11 cellular contexts compared by ENCODE assay signal in the genomic region with DNA sequence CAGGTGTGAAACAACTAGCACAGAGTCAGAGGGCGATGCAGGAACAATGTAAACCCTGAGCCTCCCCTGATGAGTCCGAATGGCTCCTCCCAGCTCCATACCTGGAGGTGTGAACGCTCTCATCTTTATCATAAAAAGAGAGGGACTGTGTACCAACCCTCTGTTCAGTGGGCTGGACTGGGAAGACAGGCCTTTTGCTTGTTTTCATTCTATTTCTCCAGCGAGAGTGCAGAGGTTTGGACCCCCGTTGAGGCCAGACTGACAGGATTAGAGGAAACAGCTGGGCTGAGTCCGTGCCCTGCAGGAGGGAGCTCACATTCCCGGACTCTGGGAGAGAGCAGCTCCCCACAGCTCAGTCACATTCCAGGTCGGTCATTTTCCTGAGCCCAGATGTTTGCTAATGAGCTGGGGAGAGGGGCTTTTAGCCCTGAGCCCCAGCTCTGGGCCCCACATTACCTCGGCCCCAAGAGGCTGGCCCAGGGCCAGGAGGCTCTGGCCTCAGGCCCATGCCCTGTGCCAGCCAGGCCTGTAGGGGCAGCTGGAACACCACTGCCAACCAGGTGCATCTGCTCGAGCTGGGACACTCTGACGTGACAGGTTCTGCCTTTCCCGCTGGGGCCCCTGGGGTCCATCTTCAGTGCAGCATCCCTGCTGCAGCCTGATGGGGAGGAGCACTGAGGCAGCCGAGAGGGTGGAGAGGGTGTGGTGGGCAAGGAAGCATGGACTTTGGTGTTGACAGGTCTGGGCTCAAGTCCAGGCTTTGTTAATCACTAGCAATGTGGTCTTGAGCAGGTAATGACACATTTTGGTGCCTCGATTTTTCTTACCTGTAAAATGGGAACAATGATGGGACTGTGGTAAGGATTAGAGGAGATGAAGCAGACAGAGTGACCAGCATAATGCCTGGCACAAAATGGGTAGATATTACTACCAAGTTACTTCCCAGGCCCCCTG. TPM values are rescaled to one million over a fixed set of nuclear protein-coding genes. Genes with fewer than 3 reads are reported as not detected.
DNase-seq lines count a peak whose midpoint lies in the region; TF ChIP-seq lines count a peak whose summit lies in the region.
"Had no signal": no experiment of that assay in that cellular context is flagged by ENCODE, and none has a peak within 500 bp of the region (broad histone marks: within the 10 kb centered on the region; RNA-seq: fewer than 3 reads in every experiment).

No MANE protein-coding gene starts in this region.

- no peaks in the 10 kb centered on the region for H3F3A ChIP-seq in MM.1S (ENCODE audit: insufficient read depth, low read length)

- no peak overlapping the region for H3K4ac ChIP-seq in mesenchymal stem cell (ENCODE audit: low read depth in 1 of 2, low read length in 2 of 2)

- H3K4me1 ChIP-seq in mesenchymal stem cell (ENCODE audit: control insufficient read depth, insufficient read depth, low read depth, low read length) (peaks cover 21% of the 10 kb centered on the region), MM.1S (ENCODE audit: low read length) (no peaks in the 10 kb centered on the region)

- no peak for TF ChIP-seq CTCF in AG04450 (IDR thresholded peaks at IDR 0.05; ENCODE audit: low read depth, low read length)
- TF ChIP-seq CTCF in MM.1S (IDR thresholded peaks at IDR 0.05; ENCODE audit: low read length), result no peak

- H2BK120ac ChIP-seq in mesenchymal stem cell (ENCODE audit: low read depth, low read length), result no peak overlapping the region

- CTCF ChIA-PET in AG04450 (lab: Charles Lee), result interaction anchor here (0.6 to 1.5 kb wide), 8 partner anchors 8 to 399 kb away, joined by 3 to 6 read pairs (median 3); no protein-coding TSS in a partner anchor

- H3K27ac ChIP-seq in AG04450 (ENCODE audit: low read depth, low read length) (peak overlapping the region; percentile 31), mesenchymal stem cell (ENCODE audit: low read length, poor library complexity, severe bottlenecking) (peak overlapping the region; percentile 87), MM.1S (ENCODE audit: low read length) (no peak overlapping the region)
- H3K27ac ChIP-seq: neutrophil had no signal

- H2AFZ ChIP-seq in mesenchymal stem cell (ENCODE audit: low read depth, low read length) (no peak overlapping the region), MM.1S (ENCODE audit: low read length) (no peak overlapping the region)

- H2BK15ac ChIP-seq in mesenchymal stem cell (ENCODE audit: low read depth, poor library complexity, severe bottlenecking), result no peak overlapping the region

- H3K9ac ChIP-seq in mesenchymal stem cell (ENCODE audit: low read length) (no peak overlapping the region), MM.1S (ENCODE audit: low read length) (no peak overlapping the region)

- no peak overlapping the region for H3K18ac ChIP-seq in mesenchymal stem cell (ENCODE audit: low read depth in 1 of 2, low read length in 2 of 2)

- peaks cover 2% of the 10 kb centered on the region for H3K79me1 ChIP-seq in mesenchymal stem cell (replicated peaks; ENCODE audit: low read length, poor library complexity, severe bottlenecking)

- no peaks in the 10 kb centered on the region for H4K20me1 ChIP-seq in MM.1S (ENCODE audit: insufficient read depth, low read length)

- H3K4me3 ChIP-seq in AG04450 (ENCODE audit: low read depth, low read length), result no peak overlapping the region
- no peak overlapping the region for H3K4me3 ChIP-seq in mesenchymal stem cell (ENCODE audit: insufficient read depth in 1 of 2, low read depth in 1 of 2, low read length in 2 of 2)
- no peak overlapping the region for H3K4me3 ChIP-seq in MM.1S (ENCODE audit: low read length)

- no peak for DNase-seq in AG04450 (ENCODE audit: low read depth, low spot score)
- peak; percentile 44 for DNase-seq in M059J (ENCODE audit: low read depth)
- peak; percentile 85 for DNase-seq in brain pericyte (ENCODE audit: low read depth, low spot score)
- no peak for DNase-seq in mesenchymal stem cell
- DNase-seq in erythroblast (lab: John Stamatoyannopoulos, UW), result no peak
- no peak for DNase-seq in MM.1S
- DNase-seq in activated naive CD4-positive, alpha-beta T cell treated with anti-CD3 and anti-CD28 coated beads, Interleukin-2, amount 50 U/mL, for 16 hours, result no peak
- DNase-seq in D341Med (ENCODE audit: low spot score), result no peak
- DNase-seq: activated naive CD4-positive, alpha-beta T cell; CD4-positive, alpha-beta memory T cell had no signal

- H3K4me2 ChIP-seq in mesenchymal stem cell (ENCODE audit: low read length, poor library complexity, severe bottlenecking) (peak overlapping the region; percentile 41), MM.1S (ENCODE audit: low read depth, low read length) (no peak overlapping the region)

- no peaks in the 10 kb centered on the region for H3K36me3 ChIP-seq in mesenchymal stem cell (ENCODE audit: control insufficient read depth in 1 of 2, insufficient read depth in 2 of 2, low read depth in 1 of 2, low read length in 2 of 2)
- H3K36me3 ChIP-seq in MM.1S (replicated peaks; ENCODE audit: insufficient read depth, low read length), result no peaks in the 10 kb centered on the region
- H3K36me3 ChIP-seq: neutrophil had no signal

- WGBS in mesenchymal stem cell, result 36% methylated on average over 13 of the region's 14 CpGs

- H3K27me3 ChIP-seq in AG04450 (ENCODE audit: control insufficient read depth, insufficient read depth, low read length) (no peaks in the 10 kb centered on the region), mesenchymal stem cell (ENCODE audit: control insufficient read depth in 1 of 2, insufficient read depth in 1 of 2, low read length in 2 of 2) (no peaks in the 10 kb centered on the region), MM.1S (replicated peaks; ENCODE audit: insufficient read depth, low read length) (peaks cover 28% of the 10 kb centered on the region)

- TF ChIP-seq POLR2A in erythroblast (IDR thresholded peaks at IDR 0.05; ENCODE audit: low read length), result no peak

- H3K14ac ChIP-seq in mesenchymal stem cell (ENCODE audit: low read length in 2 of 2), result peak overlapping the region in 1 of 2 experiments; percentile 26

- no peaks in the 10 kb centered on the region for H3K79me2 ChIP-seq in MM.1S (ENCODE audit: low read length)

- no peaks in the 10 kb centered on the region for H3K9me3 ChIP-seq in AG04450 (ENCODE audit: control insufficient read depth, insufficient read depth, low read length)
- no peaks in the 10 kb centered on the region for H3K9me3 ChIP-seq in mesenchymal stem cell (ENCODE audit: control insufficient read depth, low read length)
- no peaks in the 10 kb centered on the region for H3K9me3 ChIP-seq in MM.1S (replicated peaks; ENCODE audit: insufficient read depth, low read length)
- H3K9me3 ChIP-seq: neutrophil had no signal

- H3K23ac ChIP-seq in mesenchymal stem cell (ENCODE audit: low read length in 2 of 2), result no peak overlapping the region

- no peaks in the 10 kb centered on the region for H3K9me2 ChIP-seq in MM.1S (replicated peaks; ENCODE audit: insufficient read depth, low read length)

- peak overlapping the region; percentile 92 for H2AK5ac ChIP-seq in mesenchymal stem cell (ENCODE audit: low read length, severe bottlenecking)

- H2BK5ac ChIP-seq in mesenchymal stem cell (ENCODE audit: low read depth, low read length, poor library complexity, severe bottlenecking), result peak overlapping the region; percentile 54

- no peak overlapping the region for H4K91ac ChIP-seq in mesenchymal stem cell (ENCODE audit: low read length)

- peak overlapping the region in 1 of 2 experiments; percentile 47 for H2BK12ac ChIP-seq in mesenchymal stem cell (ENCODE audit: low read length in 2 of 2)

- no peak overlapping the region for H4K8ac ChIP-seq in mesenchymal stem cell (ENCODE audit: low read length)

- POLR2A ChIA-PET in AG04450 (lab: Yijun Ruan, JAX), result interaction anchor here (0.6 to 1.2 kb wide), 2 partner anchors 126 to 146 kb away, joined by 3 to 10 read pairs; no protein-coding TSS in a partner anchor

RNA-seq across cellular contexts. Expression of gene NBL1, which starts 3.5 kb away (rescaled TPM):
- polyA plus RNA-seq in AG04450 (2011; rRNA removed), result 151 and 234 TPM in 2 replicates
- 159 and 216 TPM in 2 replicates for polyA minus RNA-seq in AG04450 (2011; rRNA and poly(A)+ RNA removed)
- total RNA-seq in M059J (2014; rRNA removed; shearing (Covaris generic)), result 30.7 and 36.9 TPM in 2 replicates
- polyA plus RNA-seq in mesenchymal stem cell (2013, experiment 1 of 2), result 59.5 TPM
- 63.3 TPM for polyA plus RNA-seq in mesenchymal stem cell (2013, experiment 2 of 2)

RNA-seq across cellular contexts. Expression of gene HTR6, which starts 24.0 kb away (rescaled TPM):
- not detected in 2 replicates for polyA plus RNA-seq in AG04450 (2011; rRNA removed)
- not detected in 2 replicates for polyA minus RNA-seq in AG04450 (2011; rRNA and poly(A)+ RNA removed)
- total RNA-seq in M059J (2014; rRNA removed; shearing (Covaris generic)), result not detected in 2 replicates
- not detected for polyA plus RNA-seq in mesenchymal stem cell (2013, experiment 1 of 2)
- polyA plus RNA-seq in mesenchymal stem cell (2013, experiment 2 of 2), result not detected

Comparison
In these comparisons a context has a peak if more than half of its experiments do, and no peak if none do; other contexts are left out.
1. DNase-seq: peak in M059J (single experiment) and brain pericyte (single experiment); none in AG04450 (single experiment), mesenchymal stem cell (single experiment), erythroblast (0 of 2), MM.1S (single experiment), activated naive CD4-positive, alpha-beta T cell treated with anti-CD3 and anti-CD28 coated beads, Interleukin-2, amount 50 U/mL, for 16 hours (single experiment) and D341Med (single experiment).